In genomic region chr11:134139873-134140331, GRCh38 we compare ENCODE assay signal across 9 cellular contexts.
DNase-seq lines count a peak whose midpoint lies in the region; ATAC-seq and TF ChIP-seq lines count a peak whose summit lies in the region.
"Had no signal": no experiment of that assay in that cellular context is flagged by ENCODE, and none has a peak within 500 bp of the region (broad histone marks: within the 10 kb centered on the region; RNA-seq: fewer than 3 reads in every experiment).

No MANE protein-coding gene starts in this region.

- ATAC-seq in HG03103 (IDR thresholded peaks at IDR 0.05; ENCODE audit: low read depth, unreplicated experiment), result peak; percentile 67
- peak; percentile 87 for ATAC-seq in upper lobe of right lung

- peak; percentile 96 for TF ChIP-seq CTCF in fibroblast of the aortic adventitia (IDR thresholded peaks at IDR 0.05; ENCODE audit: insufficient read depth, low read length)
- peak; percentile 81 to 86 (median 83) for TF ChIP-seq CTCF in nephron (IDR thresholded peaks at IDR 0.05; ENCODE audit: unreplicated experiment in 3 of 3)
- TF ChIP-seq CTCF in upper lobe of right lung (IDR thresholded peaks at IDR 0.05), result peak; percentile 85

- H3K36me3 Mint-ChIP-seq in activated T-cell treated with anti-CD3 and anti-CD28 coated beads, Interleukin-2, amount 50 U/mL, for 24 hours (ENCODE audit: low read depth), result peaks cover 28% of the 10 kb centered on the region
- peaks cover 6% of the 10 kb centered on the region for H3K36me3 Mint-ChIP-seq in activated T-helper 1 cell treated with anti-CD3 and anti-CD28 coated beads, Interleukin-12 subunit alpha, Interleukin-12 subunit beta, Interleukin-2, Interleukin-4 antibody, amounts not matched to agents 30 ng/mL and 10 ng/mL and 1 ng/mL, durations not matched to agents 14 hours and 24 hours and 36 hours (ENCODE audit: low read depth)
- peaks cover 58% of the 10 kb centered on the region for H3K36me3 Mint-ChIP-seq in nephron (ENCODE audit: low read depth)

- no peaks in the 10 kb centered on the region for H3K9me3 Mint-ChIP-seq in activated T-cell treated with anti-CD3 and anti-CD28 coated beads, Interleukin-2, amount 50 U/mL, for 24 hours
- H3K9me3 Mint-ChIP-seq in activated T-helper 1 cell treated with anti-CD3 and anti-CD28 coated beads, Interleukin-12 subunit alpha, Interleukin-12 subunit beta, Interleukin-2, Interleukin-4 antibody, amounts not matched to agents 30 ng/mL and 10 ng/mL and 1 ng/mL, durations not matched to agents 14 hours and 24 hours and 36 hours, result no peaks in the 10 kb centered on the region
- peaks cover 11% of the 10 kb centered on the region for H3K9me3 Mint-ChIP-seq in nephron

- no peaks in the 10 kb centered on the region for H3K9me3 ChIP-seq in upper lobe of right lung

- no peak overlapping the region for H3K27ac Mint-ChIP-seq in activated T-cell treated with anti-CD3 and anti-CD28 coated beads, Interleukin-2, amount 50 U/mL, for 24 hours
- H3K27ac Mint-ChIP-seq in activated T-helper 1 cell treated with anti-CD3 and anti-CD28 coated beads, Interleukin-12 subunit alpha, Interleukin-12 subunit beta, Interleukin-2, Interleukin-4 antibody, amounts not matched to agents 30 ng/mL and 10 ng/mL and 1 ng/mL, durations not matched to agents 14 hours and 24 hours and 36 hours, result no peak overlapping the region
- no peak overlapping the region for H3K27ac Mint-ChIP-seq in nephron

- H3K4me3 ChIP-seq in fibroblast of the aortic adventitia (ENCODE audit: low read depth, low read length), result no peak overlapping the region
- H3K4me3 ChIP-seq in upper lobe of right lung, result no peak overlapping the region
- H3K4me3 ChIP-seq: skin epidermis had no signal

- intact Hi-C loops in activated T-helper 1 cell treated with anti-CD3 and anti-CD28 coated beads, Interleukin-12 subunit alpha, Interleukin-12 subunit beta, Interleukin-2, Interleukin-4 antibody, amounts not matched to agents 30 ng/mL and 10 ng/mL and 1 ng/mL, durations not matched to agents 14 hours and 24 hours and 36 hours (cut with micrococcal nuclease), result loop anchor here (1.0 to 5.0 kb wide), 4 partner anchors 73 to 213 kb away; partner anchors contain the start of gene JAM3
- intact Hi-C loops in upper lobe of right lung (cut with DNase I), result loop anchor here (2.0 kb wide), 1 partner anchor 87 kb away; no protein-coding TSS in a partner anchor

- no peaks in the 10 kb centered on the region for H3K27me3 Mint-ChIP-seq in activated T-cell treated with anti-CD3 and anti-CD28 coated beads, Interleukin-2, amount 50 U/mL, for 24 hours
- no peaks in the 10 kb centered on the region for H3K27me3 Mint-ChIP-seq in activated T-helper 1 cell treated with anti-CD3 and anti-CD28 coated beads, Interleukin-12 subunit alpha, Interleukin-12 subunit beta, Interleukin-2, Interleukin-4 antibody, amounts not matched to agents 30 ng/mL and 10 ng/mL and 1 ng/mL, durations not matched to agents 14 hours and 24 hours and 36 hours (ENCODE audit: insufficient read depth)
- no peaks in the 10 kb centered on the region for H3K27me3 Mint-ChIP-seq in nephron (ENCODE audit: low read depth)

- H3K27ac ChIP-seq in upper lobe of right lung, result no peak overlapping the region

- H3K4me3 Mint-ChIP-seq in activated T-cell treated with anti-CD3 and anti-CD28 coated beads, Interleukin-2, amount 50 U/mL, for 24 hours, result no peak overlapping the region
- H3K4me3 Mint-ChIP-seq in activated T-helper 1 cell treated with anti-CD3 and anti-CD28 coated beads, Interleukin-12 subunit alpha, Interleukin-12 subunit beta, Interleukin-2, Interleukin-4 antibody, amounts not matched to agents 30 ng/mL and 10 ng/mL and 1 ng/mL, durations not matched to agents 14 hours and 24 hours and 36 hours, result no peak overlapping the region
- H3K4me3 Mint-ChIP-seq in nephron, result no peak overlapping the region

- peaks cover 13% of the 10 kb centered on the region for H3K4me1 Mint-ChIP-seq in activated T-cell treated with anti-CD3 and anti-CD28 coated beads, Interleukin-2, amount 50 U/mL, for 24 hours (ENCODE audit: low read depth)
- peaks cover 13% of the 10 kb centered on the region for H3K4me1 Mint-ChIP-seq in activated T-helper 1 cell treated with anti-CD3 and anti-CD28 coated beads, Interleukin-12 subunit alpha, Interleukin-12 subunit beta, Interleukin-2, Interleukin-4 antibody, amounts not matched to agents 30 ng/mL and 10 ng/mL and 1 ng/mL, durations not matched to agents 14 hours and 24 hours and 36 hours (ENCODE audit: low read depth)
- H3K4me1 Mint-ChIP-seq in nephron, result peaks cover 9% of the 10 kb centered on the region

- H3K4me1 ChIP-seq in upper lobe of right lung, result no peaks in the 10 kb centered on the region

- no peaks in the 10 kb centered on the region for H3K36me3 ChIP-seq in upper lobe of right lung

- no peaks in the 10 kb centered on the region for H3K27me3 ChIP-seq in upper lobe of right lung

- DNase-seq in activated T-cell treated with anti-CD3 and anti-CD28 coated beads for 24 hours (ENCODE audit: low read depth), result peak; percentile 30
- no peak for DNase-seq in activated T-cell treated with anti-CD3 and anti-CD28 coated beads, Interleukin-2, amount 50 U/mL, for 24 hours
- DNase-seq in NCI-H526 (lab: John Stamatoyannopoulos, UW), result peak; percentile 92 to 97
- DNase-seq in activated T-helper 1 cell treated with anti-CD3 and anti-CD28 coated beads, Interleukin-12 subunit alpha, Interleukin-12 subunit beta, Interleukin-2, Interleukin-4 antibody, amounts not matched to agents 30 ng/mL and 10 ng/mL and 1 ng/mL, durations not matched to agents 14 hours and 24 hours and 36 hours (ENCODE audit: low spot score), result peak; percentile 26
- DNase-seq in fibroblast of the aortic adventitia (ENCODE audit: low read depth), result peak; percentile 92
- no peak for DNase-seq in upper lobe of right lung

Comparison
In these comparisons a context has a peak if more than half of its experiments do, and no peak if none do; other contexts are left out.
1. DNase-seq: peak in activated T-cell treated with anti-CD3 and anti-CD28 coated beads for 24 hours (single experiment), NCI-H526 (2 of 2), activated T-helper 1 cell treated with anti-CD3 and anti-CD28 coated beads, Interleukin-12 subunit alpha, Interleukin-12 subunit beta, Interleukin-2, Interleukin-4 antibody, amounts not matched to agents 30 ng/mL and 10 ng/mL and 1 ng/mL, durations not matched to agents 14 hours and 24 hours and 36 hours (single experiment) and fibroblast of the aortic adventitia (single experiment); none in activated T-cell treated with anti-CD3 and anti-CD28 coated beads, Interleukin-2, amount 50 U/mL, for 24 hours (single experiment) and upper lobe of right lung (single experiment).
2. Peak in every context shown above with its lines, with median percentiles within 50 percentile points of each other: CTCF ChIP-seq.